In genomic region chr14:68932686-68933085, GRCh38 we compare ENCODE assay signal across 18 cellular contexts. TPM values are rescaled to one million over a fixed set of nuclear protein-coding genes. Genes with fewer than 3 reads are reported as not detected.
DNase-seq lines count a peak whose midpoint lies in the region; ATAC-seq and TF ChIP-seq lines count a peak whose summit lies in the region.
"Had no signal": no experiment of that assay in that cellular context is flagged by ENCODE, and none has a peak within 500 bp of the region (broad histone marks: within the 10 kb centered on the region; RNA-seq: fewer than 3 reads in every experiment).

No MANE protein-coding gene starts in this region.

- TF ChIP-seq CTCF in CD14-positive monocyte (IDR thresholded peaks at IDR 0.05) (no peak), RWPE1 (conservative IDR thresholded peaks at IDR 0.05; ENCODE audit: low read depth) (no peak), esophagus muscularis mucosa (IDR thresholded peaks at IDR 0.05) (no peak), osteocyte (IDR thresholded peaks at IDR 0.05) (no peak)

- H3K4me3 ChIP-seq in esophagus muscularis mucosa: no peak overlapping the region
- H3K4me3 ChIP-seq: body of pancreas had no signal

- H3K27me3 ChIP-seq in esophagus muscularis mucosa: no peaks in the 10 kb centered on the region
- H3K27me3 ChIP-seq: body of pancreas had no signal

- no peak for TF ChIP-seq EP300 in esophagus muscularis mucosa (IDR thresholded peaks at IDR 0.05)

- H3K27ac ChIP-seq in RWPE1 (peak overlapping the region; percentile 53), esophagus muscularis mucosa (replicated peaks in 1 of 4) (peak overlapping the region; percentile 90 to 98 (median 97))
- H3K27ac ChIP-seq: VCaP had no signal

- H3K4me1 ChIP-seq in esophagus muscularis mucosa: peaks cover 78 to 100% (median 100%) of the 10 kb centered on the region in 4 donors

- H3K36me3 Mint-ChIP-seq in CD14-positive monocyte: peaks cover 26 to 49% of the 10 kb centered on the region in 2 donors
- H3K36me3 Mint-ChIP-seq in osteocyte (ENCODE audit: unreplicated experiment): peaks cover 2% of the 10 kb centered on the region
- H3K36me3 Mint-ChIP-seq: stimulated activated memory B cell treated with anti-CD40 and anti-IgM and Interleukin-4, amounts not matched to agents 10 μg/mL and 1 μg/mL and 100 μg/mL, for 72 hours had no signal

- no peak for TF ChIP-seq POLR2A in esophagus muscularis mucosa (IDR thresholded peaks at IDR 0.05; ENCODE audit: low read depth)

- H3K4me3 Mint-ChIP-seq in CD14-positive monocyte: no peak overlapping the region
- no peak overlapping the region for H3K4me3 Mint-ChIP-seq in osteocyte (ENCODE audit: unreplicated experiment)
- H3K4me3 Mint-ChIP-seq: stimulated activated memory B cell treated with anti-CD40 and anti-IgM and Interleukin-4, amounts not matched to agents 10 μg/mL and 1 μg/mL and 100 μg/mL, for 72 hours had no signal

- no peaks in the 10 kb centered on the region for H3K36me3 ChIP-seq in esophagus muscularis mucosa

- H3K9me3 Mint-ChIP-seq in CD14-positive monocyte (no peaks in the 10 kb centered on the region), osteocyte (ENCODE audit: unreplicated experiment) (no peaks in the 10 kb centered on the region)
- H3K9me3 Mint-ChIP-seq: stimulated activated memory B cell treated with anti-CD40 and anti-IgM and Interleukin-4, amounts not matched to agents 10 μg/mL and 1 μg/mL and 100 μg/mL, for 72 hours had no signal

- POLR2A ChIA-PET in RWPE1 (lab: Yijun Ruan, JAX; ENCODE audit: low non-redundant PET): no interaction called here

- H3K27me3 Mint-ChIP-seq in CD14-positive monocyte (ENCODE audit: low read depth in 3 of 3): peaks cover 0 to 1% (median 0%) of the 10 kb centered on the region in 3 donors
- no peaks in the 10 kb centered on the region for H3K27me3 Mint-ChIP-seq in osteocyte (ENCODE audit: unreplicated experiment)

- WGBS in esophagus muscularis mucosa: 77% methylated on average over 5 of the region's 5 CpGs

- no peaks in the 10 kb centered on the region for H3K9me3 ChIP-seq in esophagus muscularis mucosa
- H3K9me3 ChIP-seq: body of pancreas had no signal

- CTCF ChIA-PET in RWPE1 (lab: Yijun Ruan, JAX): interaction anchor here (0.7 to 0.9 kb wide), 2 partner anchors 21 to 116 kb away, joined by 3 read pairs; no protein-coding TSS in a partner anchor

- intact Hi-C loops in CD14-positive monocyte (cut with micrococcal nuclease): loop anchor here in 1 of 2 donors (5.0 kb wide), 1 partner anchor 110 kb away; no protein-coding TSS in a partner anchor
- intact Hi-C loops in esophagus muscularis mucosa (cut with DNase I): no loop called here

- H3K27ac Mint-ChIP-seq in CD14-positive monocyte (peak overlapping the region; percentile 97 to 99 (median 99)), osteocyte (ENCODE audit: unreplicated experiment) (peak overlapping the region; percentile 20)
- H3K27ac Mint-ChIP-seq: stimulated activated memory B cell treated with anti-CD40 and anti-IgM and Interleukin-4, amounts not matched to agents 10 μg/mL and 1 μg/mL and 100 μg/mL, for 72 hours had no signal

- H3K4me1 Mint-ChIP-seq in CD14-positive monocyte (peaks cover 90% of the 10 kb centered on the region), osteocyte (ENCODE audit: unreplicated experiment) (peaks cover 69% of the 10 kb centered on the region)
- H3K4me1 Mint-ChIP-seq: stimulated activated memory B cell treated with anti-CD40 and anti-IgM and Interleukin-4, amounts not matched to agents 10 μg/mL and 1 μg/mL and 100 μg/mL, for 72 hours had no signal

- DNase-seq in CD14-positive monocyte (ENCODE audit: low spot score) (peak; percentile 89), RWPE1 (ENCODE audit: low spot score) (no peak), esophagus muscularis mucosa (ENCODE audit: extremely low spot score) (no peak), osteocyte (ENCODE audit: extremely low spot score, unreplicated experiment) (no peak), RPMI8226 (no peak), GDM1 (lab: John Stamatoyannopoulos, UW) (no peak)
- DNase-seq: activated CD4-positive, alpha-beta T cell treated with anti-CD3 and anti-CD28 coated beads, Interleukin-2, amount 50 U/mL, for 48 hours; activated naive CD4-positive, alpha-beta T cell treated with anti-CD3 and anti-CD28 coated beads, Interleukin-2, amount 50 U/mL, for 16 hours; activated T-cell treated with anti-CD3 and anti-CD28 coated beads, Interleukin-2, amount 50 U/mL, for 48 hours; body of pancreas; COR-L47; dermis blood vessel endothelial cell; KBM-7; NCI-H2029 had no signal

- ATAC-seq in HG02970 (IDR thresholded peaks at IDR 0.05; ENCODE audit: low FRiP score, unreplicated experiment) (no peak), HG03095 (IDR thresholded peaks at IDR 0.05; ENCODE audit: unreplicated experiment) (no peak)
- ATAC-seq: body of pancreas; stimulated activated memory B cell treated with anti-CD40 and anti-IgM and Interleukin-4, amounts not matched to agents 10 μg/mL and 1 μg/mL and 100 μg/mL, for 72 hours had no signal

RNA-seq across cellular contexts. Expression of gene ACTN1, which starts 46.4 kb away (rescaled TPM):
- polyA plus RNA-seq in CD14-positive monocyte: 10 to 100 TPM; 41.4 to 75.0 TPM
- total RNA-seq in esophagus muscularis mucosa (1,000 to 10,000 TPM in 3 of 4 donors, 100 to 1,000 TPM in 1; 958 to 2,110 (median 1,439) TPM), osteocyte (371 and 380 TPM in 2 replicates)
